In the genomic region with DNA sequence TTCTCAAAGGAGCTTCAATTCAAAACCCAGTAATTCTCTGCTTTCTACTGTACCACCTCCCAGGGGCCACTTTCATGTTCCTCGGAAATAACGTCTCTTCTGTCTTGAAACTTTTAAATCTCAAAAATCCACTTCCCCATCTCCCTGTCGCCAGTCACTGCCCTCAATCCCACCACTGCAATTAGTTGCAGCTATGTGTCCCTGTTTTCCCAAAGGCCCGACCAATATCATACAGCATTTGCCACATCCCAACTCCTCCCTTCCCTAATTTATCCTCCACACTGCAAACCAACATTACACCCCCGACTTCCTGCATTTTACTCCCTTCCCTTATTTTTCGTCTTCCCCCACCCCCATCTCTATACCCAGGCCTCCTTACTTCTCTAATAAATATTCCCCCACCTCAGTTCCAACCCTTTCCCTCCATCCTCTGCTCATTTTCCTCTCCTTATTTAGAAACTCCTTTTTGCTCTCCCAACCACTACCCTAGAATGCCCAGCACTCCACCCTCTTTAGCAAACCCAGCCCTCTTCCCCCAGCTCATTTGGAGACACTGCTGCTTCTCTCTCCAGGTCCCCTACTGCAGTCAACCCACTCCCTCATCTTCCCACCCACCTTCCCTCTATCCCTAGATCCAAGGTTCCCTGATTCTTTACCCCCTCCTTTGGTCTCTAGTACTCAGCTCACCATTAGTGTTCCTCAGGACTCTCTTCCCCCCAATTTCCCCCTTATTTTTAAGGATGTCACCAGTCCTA, we compare ENCODE assay signal across 8 cellular contexts. TPM values are rescaled to one million over a fixed set of nuclear protein-coding genes. Genes with fewer than 3 reads are reported as not detected.
DNase-seq lines count a peak whose midpoint lies in the region; ATAC-seq and TF ChIP-seq lines count a peak whose summit lies in the region.

No MANE protein-coding gene starts in this region.

- H3K9me3 ChIP-seq in body of pancreas, result no peaks in the 10 kb centered on the region
- H3K9me3 ChIP-seq in iPS-18a (ENCODE audit: control insufficient read depth, low read depth, low read length), result no peaks in the 10 kb centered on the region
- no peaks in the 10 kb centered on the region for H3K9me3 ChIP-seq in skeletal muscle satellite cell (replicated peaks; ENCODE audit: low read length)

- ATAC-seq in body of pancreas (no peak), HG02571 (IDR thresholded peaks at IDR 0.05; ENCODE audit: unreplicated experiment) (no peak), GM21619 (IDR thresholded peaks at IDR 0.05; ENCODE audit: unreplicated experiment) (no peak)

- H3K9ac ChIP-seq in iPS-18a (ENCODE audit: low read length) (peak overlapping the region; percentile 55), skeletal muscle satellite cell (ENCODE audit: low read depth, low read length) (peak overlapping the region; percentile 93)

- DNase-seq in NCI-H82 (lab: John Stamatoyannopoulos, UW), result peak; percentile 65
- no peak for DNase-seq in NCI-H82 treated with DMSO at 0.1 percent for 48 hours (lab: John Stamatoyannopoulos, UW; ENCODE audit: unreplicated experiment)
- peak; percentile 37 for DNase-seq in NCI-H748 (lab: John Stamatoyannopoulos, UW; ENCODE audit: unreplicated experiment)
- DNase-seq in body of pancreas, result peak in 3 of 4 donors; percentile 25 to 28 (median 26)

- no peaks in the 10 kb centered on the region for H3K27me3 ChIP-seq in body of pancreas
- peaks cover 5% of the 10 kb centered on the region for H3K27me3 ChIP-seq in iPS-18a (ENCODE audit: control insufficient read depth, insufficient read depth, low read length)
- no peaks in the 10 kb centered on the region for H3K27me3 ChIP-seq in skeletal muscle satellite cell (ENCODE audit: control insufficient read depth, insufficient read depth, low read length)

- TF ChIP-seq POLR2A in body of pancreas (IDR thresholded peaks at IDR 0.05), result peak in 1 of 3 donors; percentile 44

- H3K4me3 ChIP-seq in body of pancreas (peak overlapping the region; percentile 93 to 97), iPS-18a (ENCODE audit: low read length) (peak overlapping the region; percentile 81), skeletal muscle satellite cell (ENCODE audit: low read length) (peak overlapping the region; percentile 80)

- no peaks in the 10 kb centered on the region for H3K36me3 ChIP-seq in body of pancreas (replicated peaks in 1 of 2; ENCODE audit: insufficient read depth in 1 of 2, low read depth in 2 of 2)
- H3K36me3 ChIP-seq in iPS-18a (ENCODE audit: control insufficient read depth, low read depth, low read length), result no peaks in the 10 kb centered on the region
- no peaks in the 10 kb centered on the region for H3K36me3 ChIP-seq in skeletal muscle satellite cell (ENCODE audit: insufficient read depth, low read length)

- peaks cover 60% of the 10 kb centered on the region for H3K4me1 ChIP-seq in body of pancreas
- peaks cover 36% of the 10 kb centered on the region for H3K4me1 ChIP-seq in iPS-18a (ENCODE audit: control insufficient read depth, low read depth, low read length)
- peaks cover 51% of the 10 kb centered on the region for H3K4me1 ChIP-seq in skeletal muscle satellite cell (ENCODE audit: control insufficient read depth, insufficient read depth, low read length)

- H3K4me2 ChIP-seq in skeletal muscle satellite cell (ENCODE audit: low read length), result peak overlapping the region; percentile 89

- intact Hi-C loops in body of pancreas (cut with DNase I), result no loop called here

- 3 to 4% methylated on average over 6 of the region's 6 CpGs for WGBS in body of pancreas, 2 donors

- H3K27ac ChIP-seq in body of pancreas, result peak overlapping the region; percentile 81 to 94 (median 88)
- H3K27ac ChIP-seq in iPS-18a (ENCODE audit: low read length), result no peak overlapping the region

- no peak for TF ChIP-seq CTCF in body of pancreas (IDR thresholded peaks at IDR 0.05)

RNA-seq across cellular contexts. Expression of a gene that starts 1.1 kb away (rescaled TPM):
- total RNA-seq in body of pancreas, result 10 to 100 TPM; 34.2 to 39.9 TPM
- 52.5 and 58.8 TPM in 2 replicates for total RNA-seq in skeletal muscle satellite cell (2012; rRNA removed)

RNA-seq across cellular contexts. Expression of a gene that starts 52.1 kb away (rescaled TPM):
- total RNA-seq in body of pancreas, result 10 to 100 TPM; 24.6 to 59.7 TPM
- 119 and 133 TPM in 2 replicates for total RNA-seq in skeletal muscle satellite cell (2012; rRNA removed)
